Comparison of ENCODE assay signal across 8 cellular contexts in genomic region chr18:58042826-58043362, GRCh38. TPM values are rescaled to one million over a fixed set of nuclear protein-coding genes. Genes with fewer than 3 reads are reported as not detected.
DNase-seq lines count a peak whose midpoint lies in the region; ATAC-seq and TF ChIP-seq lines count a peak whose summit lies in the region.

No MANE protein-coding gene starts in this region.

- no peak overlapping the region for H3K27ac ChIP-seq in BLaER1
- H3K27ac ChIP-seq in Karpas-422 (ENCODE audit: low read length), result peak overlapping the region; percentile 15; the same call in 1 of the 2 replicates

- 0 out of 2 replicates have a peak overlapping the region, but pooled peaks have one; percentile 8 for H2AFZ ChIP-seq in Karpas-422 (ENCODE audit: low read length)

- peak overlapping the region; percentile 50 to 95 (median 88) for H3K27ac Mint-ChIP-seq in naive thymus-derived CD8-positive, alpha-beta T cell

- H3K9me3 ChIP-seq in BLaER1 (no peaks in the 10 kb centered on the region), Karpas-422 (ENCODE audit: low read length) (no peaks in the 10 kb centered on the region)

- H3K9me2 ChIP-seq in Karpas-422 (replicated peaks; ENCODE audit: insufficient read depth, low read length), result no peaks in the 10 kb centered on the region

- H3K4me2 ChIP-seq in BLaER1 (peak overlapping the region; percentile 78), Karpas-422 (ENCODE audit: low read depth, low read length, poor library complexity, severe bottlenecking) (peak overlapping the region; percentile 100)

- H3K36me3 Mint-ChIP-seq in naive thymus-derived CD8-positive, alpha-beta T cell, result no peaks in the 10 kb centered on the region

- peaks cover 0 to 5% (median 0%) of the 10 kb centered on the region in 5 donors for H3K27me3 Mint-ChIP-seq in naive thymus-derived CD8-positive, alpha-beta T cell

- POLR2A ChIA-PET in naive thymus-derived CD8-positive, alpha-beta T cell (lab: Charles Lee), result interaction anchor here (0.6 to 1.0 kb wide), 2 partner anchors 27 to 79 kb away, joined by 3 to 6 read pairs; no protein-coding TSS in a partner anchor

- H4K20me1 ChIP-seq in BLaER1 (peaks cover 9% of the 10 kb centered on the region; the same call in 1 of the 2 replicates), Karpas-422 (ENCODE audit: insufficient read depth, low read depth, low read length) (peaks cover 20% of the 10 kb centered on the region)

- H3K4me1 ChIP-seq in BLaER1 (peaks cover 25% of the 10 kb centered on the region), Karpas-422 (ENCODE audit: low read length) (peaks cover 45% of the 10 kb centered on the region)

- H3K79me2 ChIP-seq in Karpas-422 (ENCODE audit: low read length), result no peaks in the 10 kb centered on the region

- peak overlapping the region; percentile 87 to 97 (median 90) for H3K4me3 Mint-ChIP-seq in naive thymus-derived CD8-positive, alpha-beta T cell

- H3K9ac ChIP-seq in BLaER1 (peak overlapping the region; percentile 51), Karpas-422 (ENCODE audit: low read length) (peak overlapping the region; percentile 18)

- no peaks in the 10 kb centered on the region for H3K36me3 ChIP-seq in BLaER1
- no peaks in the 10 kb centered on the region for H3K36me3 ChIP-seq in Karpas-422 (ENCODE audit: insufficient read depth, low read length)

- peak; percentile 63 for DNase-seq in Karpas-422
- DNase-seq in choroid plexus epithelial cell (ENCODE audit: low read depth), result no peak
- DNase-seq in naive thymus-derived CD8-positive, alpha-beta T cell, result peak in 6 of 10 donors; percentile 2 to 68 (median 51)
- DNase-seq in GM19240 (ENCODE audit: insufficient read length, low spot score), result no peak
- DNase-seq in activated CD8-positive, alpha-beta memory T cell treated with anti-CD3 and anti-CD28 coated beads, Interleukin-2, amount 50 U/mL, for 4 hours, result no peak
- DNase-seq in GM20000 (ENCODE audit: low spot score), result no peak

- peaks cover 24 to 47% (median 33%) of the 10 kb centered on the region in 4 donors for H3K4me1 Mint-ChIP-seq in naive thymus-derived CD8-positive, alpha-beta T cell

- TF ChIP-seq CTCF in choroid plexus epithelial cell (conservative IDR thresholded peaks at IDR 0.05; ENCODE audit: low read depth, low read length) (no peak), GM20000 (IDR thresholded peaks at IDR 0.05; ENCODE audit: extremely low read depth, missing control alignments) (no peak)

- peak in 1 of 2 donors; percentile 62 for ATAC-seq in naive thymus-derived CD8-positive, alpha-beta T cell
- ATAC-seq in GM18498 (IDR thresholded peaks at IDR 0.05; ENCODE audit: unreplicated experiment), result no peak

- no peaks in the 10 kb centered on the region for H3K9me3 Mint-ChIP-seq in naive thymus-derived CD8-positive, alpha-beta T cell

- peak overlapping the region; percentile 99 for H3K4me3 ChIP-seq in BLaER1
- H3K4me3 ChIP-seq in Karpas-422 (ENCODE audit: low read length), result peak overlapping the region; percentile 90
- H3K4me3 ChIP-seq in choroid plexus epithelial cell (ENCODE audit: low read depth, low read length), result peak overlapping the region; percentile 65

- H3K27me3 ChIP-seq in BLaER1 (no peaks in the 10 kb centered on the region; the same call in 1 of the 2 replicates), Karpas-422 (ENCODE audit: low read length) (no peaks in the 10 kb centered on the region)

RNA-seq across cellular contexts. Expression of gene NEDD4L, which starts 1.1 kb away (rescaled TPM):
- 12.0 and 17.1 TPM in 2 replicates for total RNA-seq in Karpas-422 (2014; rRNA removed; shearing (Covaris generic); ENCODE audit: low replicate concordance)
- total RNA-seq in naive thymus-derived CD8-positive, alpha-beta T cell, result 1 to 10 TPM; 5.6 to 6.5 TPM
- polyA plus RNA-seq in naive thymus-derived CD8-positive, alpha-beta T cell, result 1 to 10 TPM; 1.5 to 3.5 (median 2.9) TPM

Comparison
In these comparisons a context has a peak if more than half of its experiments do, and no peak if none do; other contexts are left out.
1. DNase-seq: peak in Karpas-422 (single experiment) and naive thymus-derived CD8-positive, alpha-beta T cell (6 of 10); none in choroid plexus epithelial cell (single experiment), GM19240 (single experiment), activated CD8-positive, alpha-beta memory T cell treated with anti-CD3 and anti-CD28 coated beads, Interleukin-2, amount 50 U/mL, for 4 hours (single experiment) and GM20000 (single experiment).
2. Peak in every context shown above with its lines, with median percentiles within 50 percentile points of each other: H3K4me3 ChIP-seq.